Comparison of ENCODE assay signal across 8 cellular contexts in genomic region chr15:34125945-34126344, GRCh38.
"Had no signal": no experiment of that assay in that cellular context is flagged by ENCODE, and none has a peak within 500 bp of the region (broad histone marks: within the 10 kb centered on the region; RNA-seq: fewer than 3 reads in every experiment).

No MANE protein-coding gene starts in this region.

- H2AFZ ChIP-seq: GM23338 had no signal

- H3K4me2 ChIP-seq: GM23338 had no signal

- FAIRE-seq: H1, K562 had no signal

- H3K27ac Mint-ChIP-seq: GM23338 had no signal

- H3K9me3 ChIP-seq: HAP-1 had no signal

- H3K4me3 Mint-ChIP-seq: GM23338 had no signal

- H3K27ac ChIP-seq: HL-60 had no signal

- DNase-seq: IMR-90, KG1 had no signal

- H3K4me3 ChIP-seq: GM23338, HAP-1, K562 had no signal

- ATAC-seq: HCT116, K562 had no signal

- H3K36me3 ChIP-seq: HAP-1 had no signal
